In genomic region chr1:15326691-15327530, GRCh38 we compare ENCODE assay signal across 12 cellular contexts.
DNase-seq lines count a peak whose midpoint lies in the region; ATAC-seq and TF ChIP-seq lines count a peak whose summit lies in the region.
"Had no signal": no experiment of that assay in that cellular context is flagged by ENCODE, and none has a peak within 500 bp of the region (broad histone marks: within the 10 kb centered on the region; RNA-seq: fewer than 3 reads in every experiment).

No MANE protein-coding gene starts in this region.

- no TSS peak for BruUV-seq in Caco-2 (replicated peaks; lab: Mats Ljungman, UMichigan)

- TF ChIP-seq EP300 in Ishikawa (IDR thresholded peaks at IDR 0.05; ENCODE audit: borderline replicate concordance) = no peak

- intact Hi-C loops in left lung (cut with DNase I) = loop anchor here in 1 of 2 donors (5.0 kb wide), 1 partner anchor 105 kb away; no protein-coding TSS in a partner anchor
- intact Hi-C loops in Caco-2 (cut with micrococcal nuclease; ENCODE audit: unreplicated experiment) = no loop called here

- peaks cover 10% of the 10 kb centered on the region for H3K36me3 Mint-ChIP-seq in Caco-2 (ENCODE audit: insufficient read depth, unreplicated experiment)

- H3K4me3 ChIP-seq in SJCRH30 (peak overlapping the region; percentile 14), left lung (no peak overlapping the region), Caco-2 (ENCODE audit: low read depth, low read length) (no peak overlapping the region)

- POLR2A ChIA-PET in Caco-2 (lab: Charles Lee) = no interaction called here

- no peak overlapping the region for H3K27ac Mint-ChIP-seq in Caco-2 (ENCODE audit: unreplicated experiment)

- DNase-seq in A172 (ENCODE audit: low spot score) (peak; percentile 64), SJCRH30 (peak; percentile 38 to 56), left lung (peak in 1 of 2 donors; percentile 46), nucleus accumbens (lab: John Stamatoyannopoulos, UW) (no peak), Caco-2 (no peak), ureter (ENCODE audit: low spot score) (no peak)
- DNase-seq in stimulated activated naive CD4-positive, alpha-beta T cell (lab: John Stamatoyannopoulos, UW) = no peak
- DNase-seq: amniotic stem cell, trophoblast cell had no signal

- peaks cover 33% of the 10 kb centered on the region for H3K4me1 ChIP-seq in SJCRH30
- peaks cover 10 to 20% of the 10 kb centered on the region in 2 donors for H3K4me1 ChIP-seq in left lung
- peaks cover 8% of the 10 kb centered on the region; the same call in 1 of the 2 replicates for H3K4me1 ChIP-seq in Caco-2

- H3K9me3 ChIP-seq in SJCRH30 (replicated peaks) = no peaks in the 10 kb centered on the region
- no peaks in the 10 kb centered on the region for H3K9me3 ChIP-seq in left lung
- no peaks in the 10 kb centered on the region for H3K9me3 ChIP-seq in Caco-2

- H3K36me3 ChIP-seq in SJCRH30 (no peaks in the 10 kb centered on the region), left lung (no peaks in the 10 kb centered on the region), Caco-2 (ENCODE audit: control insufficient read depth, insufficient read depth, low read length) (no peaks in the 10 kb centered on the region)

- peaks cover 3% of the 10 kb centered on the region for H3K27me3 Mint-ChIP-seq in Caco-2 (ENCODE audit: insufficient read depth, unreplicated experiment)

- H3K4me3 Mint-ChIP-seq in Caco-2 (ENCODE audit: unreplicated experiment) = no peak overlapping the region
- H3K4me3 Mint-ChIP-seq: neural crest cell had no signal

- peaks cover 14% of the 10 kb centered on the region for H3K4me1 Mint-ChIP-seq in Caco-2 (ENCODE audit: low read depth, unreplicated experiment)

- CTCF ChIA-PET in Caco-2 (lab: Charles Lee) = no interaction called here

- H3K9me3 Mint-ChIP-seq in Caco-2 (ENCODE audit: unreplicated experiment) = no peaks in the 10 kb centered on the region
- H3K9me3 Mint-ChIP-seq: neural crest cell had no signal

- H3K27ac ChIP-seq in SJCRH30 (no peak overlapping the region; the same call in 1 of the 2 replicates), left lung (no peak overlapping the region)
- H3K27ac ChIP-seq: epithelial cell of prostate had no signal

- no peak for TF ChIP-seq CTCF in left lung (IDR thresholded peaks at IDR 0.05)
- no peak for TF ChIP-seq CTCF in Caco-2 (IDR thresholded peaks at IDR 0.05; ENCODE audit: insufficient read depth in 1 of 2, low read depth in 1 of 2, low read length in 1 of 2, severe bottlenecking in 1 of 2, unreplicated experiment in 1 of 2)

- H3K27me3 ChIP-seq in SJCRH30 (no peaks in the 10 kb centered on the region), left lung (peaks cover 0 to 31% of the 10 kb centered on the region in 2 donors), Caco-2 (replicated peaks; ENCODE audit: control insufficient read depth, insufficient read depth, low read length) (no peaks in the 10 kb centered on the region)

- TF ChIP-seq RAD21 in Ishikawa (IDR thresholded peaks at IDR 0.05; ENCODE audit: low read depth) = no peak

- peak; percentile 57 for ATAC-seq in left lung

TF ChIP-seq in Ishikawa, 13 proteins besides CTCF, POLR2A, EP300 and RAD21:
- no peak for TF ChIP-seq YY1 (IDR thresholded peaks at IDR 0.05; ENCODE audit: low read depth)
- TF ChIP-seq TCF12 (IDR thresholded peaks at IDR 0.05; ENCODE audit: low read depth) = no peak
- TF ChIP-seq CEBPB (IDR thresholded peaks at IDR 0.05) = no peak
- TF ChIP-seq MAX (IDR thresholded peaks at IDR 0.05) = peak; percentile 69
- peak; percentile 37 for TF ChIP-seq NFIC (IDR thresholded peaks at IDR 0.05)
- no peak for TF ChIP-seq TEAD4 (IDR thresholded peaks at IDR 0.05)
TF ChIP-seq in Ishikawa: peak in this region for 2.

Comparison
In these comparisons a context has a peak if more than half of its experiments do, and no peak if none do; other contexts are left out.
1. DNase-seq: peak in A172 (single experiment) and SJCRH30 (2 of 2); none in nucleus accumbens (0 of 56), Caco-2 (0 of 2), ureter (single experiment) and stimulated activated naive CD4-positive, alpha-beta T cell (0 of 6).